In the genomic region with DNA sequence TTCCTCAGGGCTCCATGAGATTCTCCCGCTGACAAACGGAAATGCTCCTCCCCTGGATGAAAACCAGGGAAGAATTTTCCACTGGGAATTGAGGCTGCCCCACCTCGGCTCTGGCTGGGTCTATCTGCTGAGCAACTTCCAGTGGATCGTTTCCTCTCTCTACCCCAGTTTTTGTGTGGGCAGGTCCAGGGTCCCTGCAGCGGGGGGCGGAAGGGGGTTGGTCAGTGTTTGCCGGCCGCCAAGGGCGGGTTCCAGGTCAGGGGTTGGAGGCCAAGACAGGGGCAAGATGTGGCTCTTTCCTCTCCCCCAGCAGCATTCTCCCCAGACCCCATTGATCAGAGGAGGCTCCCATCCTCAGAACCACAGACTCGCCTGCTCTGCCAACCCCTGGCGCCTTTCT, we compare ENCODE assay signal across 19 cellular contexts.
DNase-seq lines count a peak whose midpoint lies in the region; ATAC-seq and TF ChIP-seq lines count a peak whose summit lies in the region.
"Had no signal": no experiment of that assay in that cellular context is flagged by ENCODE, and none has a peak within 500 bp of the region (broad histone marks: within the 10 kb centered on the region; RNA-seq: fewer than 3 reads in every experiment).

No MANE protein-coding gene starts in this region.

- H3K4me3 Mint-ChIP-seq in neural progenitor cell, result no peak overlapping the region
- no peak overlapping the region for H3K4me3 Mint-ChIP-seq in WTC11
- H3K4me3 Mint-ChIP-seq: B cell; CD4-positive, CD25-positive, alpha-beta regulatory T cell; CD8-positive, alpha-beta memory T cell; HFFc6 had no signal

- H3K27me3 Mint-ChIP-seq in neural progenitor cell (ENCODE audit: insufficient read depth, low read depth) (peaks cover 7% of the 10 kb centered on the region), WTC11 (ENCODE audit: low read depth) (no peaks in the 10 kb centered on the region)
- H3K27me3 Mint-ChIP-seq: CD4-positive, CD25-positive, alpha-beta regulatory T cell had no signal

- CTCF ChIA-PET in WTC11 (lab: Charles Lee), result no interaction called here

- ATAC-seq in RWPE2 (ENCODE audit: low read depth) (no peak), aorta (ENCODE audit: low FRiP score) (no peak), WTC11 (no peak), HG03457 (IDR thresholded peaks at IDR 0.05; ENCODE audit: unreplicated experiment) (no peak)
- ATAC-seq: HCT116 had no signal

- H3K27ac Mint-ChIP-seq in neural progenitor cell (peak overlapping the region; percentile 62), WTC11 (no peak overlapping the region)
- H3K27ac Mint-ChIP-seq: B cell; CD4-positive, CD25-positive, alpha-beta regulatory T cell; CD8-positive, alpha-beta memory T cell; HFFc6 had no signal

- H3K36me3 ChIP-seq in RWPE2 (ENCODE audit: low read depth), result no peaks in the 10 kb centered on the region
- no peaks in the 10 kb centered on the region for H3K36me3 ChIP-seq in neural progenitor cell
- H3K36me3 ChIP-seq in aorta (ENCODE audit: control insufficient read depth in 1 of 2, insufficient read depth in 2 of 2, low read length in 1 of 2), result no peaks in the 10 kb centered on the region
- H3K36me3 ChIP-seq: BLaER1 treated with 17β-estradiol and CSF1 and Interleukin-3, amounts not matched to agents 10 nM and 100 nM had no signal

- H3K4me3 ChIP-seq in RWPE2 (ENCODE audit: severe bottlenecking) (no peak overlapping the region), dorsolateral prefrontal cortex (no peak overlapping the region), neural progenitor cell (no peak overlapping the region), aorta (ENCODE audit: low read length in 2 of 2) (no peak overlapping the region)
- H3K4me3 ChIP-seq: BLaER1 treated with 17β-estradiol and CSF1 and Interleukin-3, amounts not matched to agents 10 nM and 100 nM; GM23248 had no signal

- peaks cover 10% of the 10 kb centered on the region for H4K20me1 ChIP-seq in neural progenitor cell (ENCODE audit: low read depth)
- H4K20me1 ChIP-seq: BLaER1 treated with 17β-estradiol and CSF1 and Interleukin-3, amounts not matched to agents 10 nM and 100 nM had no signal

- H3K27ac ChIP-seq in RWPE2 (ENCODE audit: poor library complexity, severe bottlenecking) (no peak overlapping the region), dorsolateral prefrontal cortex (peak overlapping the region in 44 of 59 donors; percentile 8 to 88 (median 74)), neural progenitor cell (no peak overlapping the region), aorta (ENCODE audit: low read depth in 1 of 2, low read length in 2 of 2) (no peak overlapping the region)
- H3K27ac ChIP-seq: BLaER1 treated with 17β-estradiol and CSF1 and Interleukin-3, amounts not matched to agents 10 nM and 100 nM; GM23248 had no signal

- no peak overlapping the region for H3K9ac ChIP-seq in neural progenitor cell
- H3K9ac ChIP-seq: BLaER1 treated with 17β-estradiol and CSF1 and Interleukin-3, amounts not matched to agents 10 nM and 100 nM; GM23248 had no signal

- H3K9me3 ChIP-seq in RWPE2 (ENCODE audit: severe bottlenecking) (no peaks in the 10 kb centered on the region), neural progenitor cell (ENCODE audit: low read depth) (no peaks in the 10 kb centered on the region), aorta (ENCODE audit: control insufficient read depth, low read length) (no peaks in the 10 kb centered on the region)
- H3K9me3 ChIP-seq: BLaER1 treated with 17β-estradiol and CSF1 and Interleukin-3, amounts not matched to agents 10 nM and 100 nM had no signal

- DNase-seq in RWPE2 (ENCODE audit: low spot score) (peak; percentile 27), dorsolateral prefrontal cortex (no peak), neural progenitor cell (ENCODE audit: low spot score) (no peak), aorta (peak; percentile 26 to 57), WTC11 (ENCODE audit: low spot score) (no peak), NCI-H146 treated with DMSO at 0.1 percent for 48 hours (lab: John Stamatoyannopoulos, UW; ENCODE audit: unreplicated experiment) (no peak)
- DNase-seq: CD4-positive, CD25-positive, alpha-beta regulatory T cell; COR-L47; DMS 273 treated with DMSO at 0.1 percent for 48 hours; DMS53; DND-41; EL; GM23248; HFFc6 had no signal

- peaks cover 14% of the 10 kb centered on the region for H3F3A ChIP-seq in neural progenitor cell (ENCODE audit: low read depth)

- H3K9me3 Mint-ChIP-seq in neural progenitor cell (peaks cover 2% of the 10 kb centered on the region), WTC11 (no peaks in the 10 kb centered on the region)
- H3K9me3 Mint-ChIP-seq: CD8-positive, alpha-beta memory T cell; HFFc6 had no signal

- H3K4me1 Mint-ChIP-seq in neural progenitor cell, result peaks cover 84% of the 10 kb centered on the region
- peaks cover 16% of the 10 kb centered on the region for H3K4me1 Mint-ChIP-seq in WTC11
- H3K4me1 Mint-ChIP-seq: B cell had no signal

- H2AFZ ChIP-seq in neural progenitor cell (replicated peaks), result no peak overlapping the region
- H2AFZ ChIP-seq: GM23248 had no signal

- H3K4me1 ChIP-seq in RWPE2 (ENCODE audit: insufficient read depth, poor library complexity, severe bottlenecking), result no peaks in the 10 kb centered on the region
- peaks cover 38% of the 10 kb centered on the region for H3K4me1 ChIP-seq in neural progenitor cell
- no peaks in the 10 kb centered on the region for H3K4me1 ChIP-seq in aorta (ENCODE audit: control insufficient read depth in 1 of 2, insufficient read depth in 2 of 2, low read length in 2 of 2)

- 47 to 50% methylated on average over 11 of the region's 11 CpGs for whole genome bisulfite sequencing in aorta, 2 donors

- intact Hi-C loops in dorsolateral prefrontal cortex (cut with DNase I), result no loop called here
- intact Hi-C loops in aorta (cut with DNase I), result no loop called here

- H3K36me3 Mint-ChIP-seq in neural progenitor cell (no peaks in the 10 kb centered on the region), WTC11 (no peaks in the 10 kb centered on the region)
- H3K36me3 Mint-ChIP-seq: CD4-positive, CD25-positive, alpha-beta regulatory T cell; CD8-positive, alpha-beta memory T cell had no signal

- TF ChIP-seq CTCF in RWPE2 (IDR thresholded peaks at IDR 0.05; ENCODE audit: poor library complexity, severe bottlenecking) (no peak), dorsolateral prefrontal cortex (IDR thresholded peaks at IDR 0.05 in 54 of 56, conservative IDR thresholded peaks at IDR 0.05 in 2 of 56; ENCODE audit: low read depth in 1 of 56, partially characterized antibody in 56 of 56) (no peak), neural progenitor cell (IDR thresholded peaks at IDR 0.05) (no peak), WTC11 (IDR thresholded peaks at IDR 0.05) (no peak)

- POLR2A ChIA-PET in WTC11 (lab: Charles Lee), result no interaction called here

- H3K4me2 ChIP-seq in neural progenitor cell, result no peak overlapping the region
- H3K4me2 ChIP-seq: BLaER1 treated with 17β-estradiol and CSF1 and Interleukin-3, amounts not matched to agents 10 nM and 100 nM had no signal

- no peaks in the 10 kb centered on the region for H3K79me2 ChIP-seq in neural progenitor cell (ENCODE audit: low read depth)

- H3K27me3 ChIP-seq in RWPE2 (ENCODE audit: insufficient read depth, poor library complexity, severe bottlenecking), result no peaks in the 10 kb centered on the region
- peaks cover 0 to under 1% (median 0%) of the 10 kb centered on the region in 45 donors for H3K27me3 ChIP-seq in dorsolateral prefrontal cortex
- H3K27me3 ChIP-seq in neural progenitor cell, result no peaks in the 10 kb centered on the region
- H3K27me3 ChIP-seq in aorta (ENCODE audit: control insufficient read depth in 1 of 2, insufficient read depth in 2 of 2, low read length in 1 of 2), result no peaks in the 10 kb centered on the region

TF ChIP-seq in WTC11, 78 proteins besides CTCF, POLR2A, EP300 and RAD21:
- no peak for TF ChIP-seq ATF1 (CRISPR knock-in tag; IDR thresholded peaks at IDR 0.05)
- TF ChIP-seq, protein P1, sequence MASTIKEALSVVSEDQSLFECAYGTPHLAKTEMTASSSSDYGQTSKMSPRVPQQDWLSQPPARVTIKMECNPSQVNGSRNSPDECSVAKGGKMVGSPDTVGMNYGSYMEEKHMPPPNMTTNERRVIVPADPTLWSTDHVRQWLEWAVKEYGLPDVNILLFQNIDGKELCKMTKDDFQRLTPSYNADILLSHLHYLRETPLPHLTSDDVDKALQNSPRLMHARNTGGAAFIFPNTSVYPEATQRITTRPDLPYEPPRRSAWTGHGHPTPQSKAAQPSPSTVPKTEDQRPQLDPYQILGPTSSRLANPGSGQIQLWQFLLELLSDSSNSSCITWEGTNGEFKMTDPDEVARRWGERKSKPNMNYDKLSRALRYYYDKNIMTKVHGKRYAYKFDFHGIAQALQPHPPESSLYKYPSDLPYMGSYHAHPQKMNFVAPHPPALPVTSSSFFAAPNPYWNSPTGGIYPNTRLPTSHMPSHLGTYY (CRISPR knock-in tag; IDR thresholded peaks at IDR 0.05), result no peak
- TF ChIP-seq, protein P2, sequence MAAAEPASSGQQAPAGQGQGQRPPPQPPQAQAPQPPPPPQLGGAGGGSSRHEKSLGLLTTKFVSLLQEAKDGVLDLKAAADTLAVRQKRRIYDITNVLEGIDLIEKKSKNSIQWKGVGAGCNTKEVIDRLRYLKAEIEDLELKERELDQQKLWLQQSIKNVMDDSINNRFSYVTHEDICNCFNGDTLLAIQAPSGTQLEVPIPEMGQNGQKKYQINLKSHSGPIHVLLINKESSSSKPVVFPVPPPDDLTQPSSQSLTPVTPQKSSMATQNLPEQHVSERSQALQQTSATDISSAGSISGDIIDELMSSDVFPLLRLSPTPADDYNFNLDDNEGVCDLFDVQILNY (CRISPR knock-in tag; IDR thresholded peaks at IDR 0.05), result no peak

Comparison
In these comparisons a context has a peak if more than half of its experiments do, and no peak if none do; other contexts are left out.
1. DNase-seq: peak in RWPE2 (single experiment) and aorta (2 of 2); none in dorsolateral prefrontal cortex (0 of 10), neural progenitor cell (single experiment), WTC11 (single experiment) and NCI-H146 treated with DMSO at 0.1 percent for 48 hours (single experiment).
2. H3K27ac ChIP-seq: peak in dorsolateral prefrontal cortex (44 of 59); none in RWPE2 (single experiment), neural progenitor cell (single experiment) and aorta (0 of 2).